16 cellular contexts compared by ENCODE assay signal in the genomic region with DNA sequence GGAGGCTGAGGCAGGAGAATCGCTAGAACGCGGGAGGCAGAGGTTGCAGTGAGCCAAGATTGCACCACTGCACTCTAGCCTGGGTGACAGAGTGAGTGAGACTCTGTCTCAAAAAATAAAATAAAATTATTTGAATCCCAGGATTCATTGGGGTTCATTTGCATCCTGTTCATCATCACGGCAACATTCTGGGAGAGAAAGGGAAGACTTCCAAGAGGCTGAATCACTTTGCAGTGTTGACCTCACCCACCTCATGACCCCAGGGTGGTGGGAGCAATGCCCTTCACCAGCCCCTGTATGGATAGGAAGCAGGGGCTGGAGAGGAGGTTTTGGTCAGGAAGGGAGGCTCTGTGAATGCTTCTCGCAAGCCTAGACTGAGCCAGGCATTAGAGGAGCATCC.
"Had no signal": no experiment of that assay in that cellular context is flagged by ENCODE, and none has a peak within 500 bp of the region (broad histone marks: within the 10 kb centered on the region; RNA-seq: fewer than 3 reads in every experiment).

No MANE protein-coding gene starts in this region.

- DNase-seq: activated naive CD4-positive, alpha-beta T cell; activated T-cell treated with anti-CD3 and anti-CD28 coated beads, Interleukin-2, amount 50 U/mL, for 1 hour; adrenal gland; cortex of kidney; heart right ventricle; naive thymus-derived CD4-positive, alpha-beta T cell; occipital lobe; small intestine; stimulated activated CD4-positive, alpha-beta T cell treated with anti-CD3 and anti-CD28 coated beads, Interleukin-15, amount 100 ng/mL, for 24 hours; stimulated activated CD8-positive, alpha-beta memory T cell treated with anti-CD3 and anti-CD28 coated beads, Interleukin-4, amount 100 ng/mL, for 48 hours; stimulated activated naive CD4-positive, alpha-beta T cell; T-helper 1 cell; upper lobe of right lung had no signal

- H3K27ac ChIP-seq: adrenal gland, right lobe of liver, upper lobe of right lung had no signal

- ATAC-seq: activated T-helper 17 cell treated with anti-CD3 and anti-CD28 coated beads, Interleukin-2, amount 50 U/mL, for 72 hours; naive thymus-derived CD4-positive, alpha-beta T cell; upper lobe of right lung had no signal

- H3K4me1 ChIP-seq: right lobe of liver had no signal

- H3K4me3 ChIP-seq: adrenal gland, heart right ventricle, lung, right lobe of liver, upper lobe of right lung had no signal

- H3K36me3 ChIP-seq: adrenal gland, heart right ventricle, right lobe of liver, upper lobe of right lung had no signal

- H3K27me3 ChIP-seq: adrenal gland, heart right ventricle, right lobe of liver, upper lobe of right lung had no signal

- H3K9me3 ChIP-seq: adrenal gland, heart right ventricle, right lobe of liver, upper lobe of right lung had no signal
